Comparison of ENCODE assay signal across 7 cellular contexts in genomic region chr3:133538154-133538553, GRCh38.
"Had no signal": no experiment of that assay in that cellular context is flagged by ENCODE, and none has a peak within 500 bp of the region (broad histone marks: within the 10 kb centered on the region; RNA-seq: fewer than 3 reads in every experiment).

No MANE protein-coding gene starts in this region.

- H3K4me3 ChIP-seq: GM23338, HAP-1, K562 had no signal

- FAIRE-seq: HTR-8/SVneo, K562 had no signal

- H2AFZ ChIP-seq: GM23338 had no signal

- H3K36me3 ChIP-seq: HAP-1 had no signal

- H3K27ac Mint-ChIP-seq: GM23338 had no signal

- H3K9me3 ChIP-seq: HAP-1 had no signal

- H3K9me3 Mint-ChIP-seq: GM23338 had no signal

- H3K4me1 ChIP-seq: HAP-1 had no signal

- H3K4me2 ChIP-seq: GM23338 had no signal

- H3K4me1 Mint-ChIP-seq: GM23338 had no signal

- DNase-seq: H7, KG1 had no signal

- H3K4me3 Mint-ChIP-seq: GM23338 had no signal

- ATAC-seq: GM23338, HCT116, K562 had no signal
